In genomic region chr20:59676126-59676876, GRCh38 we compare ENCODE assay signal across 18 cellular contexts.
DNase-seq lines count a peak whose midpoint lies in the region; ATAC-seq and TF ChIP-seq lines count a peak whose summit lies in the region.
"Had no signal": no experiment of that assay in that cellular context is flagged by ENCODE, and none has a peak within 500 bp of the region (broad histone marks: within the 10 kb centered on the region; RNA-seq: fewer than 3 reads in every experiment).

No MANE protein-coding gene starts in this region.

- H3K4me1 Mint-ChIP-seq in osteocyte (ENCODE audit: unreplicated experiment): no peaks in the 10 kb centered on the region
- H3K4me1 Mint-ChIP-seq in activated T-helper 17 cell treated with anti-CD3 and anti-CD28 coated beads, Interleukin-2, amount 50 U/mL, for 72 hours: no peaks in the 10 kb centered on the region
- H3K4me1 Mint-ChIP-seq: B cell, IgD-negative memory B cell had no signal

- TF ChIP-seq CTCF in esophagus muscularis mucosa (IDR thresholded peaks at IDR 0.05) (no peak), osteocyte (IDR thresholded peaks at IDR 0.05) (no peak)

- no peak for ATAC-seq in activated T-helper 17 cell treated with anti-CD3 and anti-CD28 coated beads, Interleukin-2, amount 50 U/mL, for 72 hours (replicated peaks)
- ATAC-seq in GM18909 (IDR thresholded peaks at IDR 0.05; ENCODE audit: poor library complexity, unreplicated experiment): no peak
- ATAC-seq: CD8-positive, alpha-beta T cell; HCT116 had no signal

- H3K27ac Mint-ChIP-seq in osteocyte (ENCODE audit: unreplicated experiment): no peak overlapping the region
- no peak overlapping the region for H3K27ac Mint-ChIP-seq in activated T-helper 17 cell treated with anti-CD3 and anti-CD28 coated beads, Interleukin-2, amount 50 U/mL, for 72 hours
- H3K27ac Mint-ChIP-seq: B cell; CD8-positive, alpha-beta T cell; IgD-negative memory B cell had no signal

- H3K9me3 Mint-ChIP-seq in osteocyte (ENCODE audit: unreplicated experiment): no peaks in the 10 kb centered on the region
- no peaks in the 10 kb centered on the region for H3K9me3 Mint-ChIP-seq in activated T-helper 17 cell treated with anti-CD3 and anti-CD28 coated beads, Interleukin-2, amount 50 U/mL, for 72 hours
- H3K9me3 Mint-ChIP-seq: CD8-positive, alpha-beta T cell had no signal

- no peaks in the 10 kb centered on the region for H3K36me3 ChIP-seq in esophagus muscularis mucosa
- H3K36me3 ChIP-seq: SJSA1 had no signal

- H3K27ac ChIP-seq in esophagus muscularis mucosa (replicated peaks in 1 of 4): no peak overlapping the region
- H3K27ac ChIP-seq: SJSA1 had no signal

- intact Hi-C loops in esophagus muscularis mucosa (cut with DNase I): no loop called here

- 50% methylated on average over 6 of the region's 11 CpGs for WGBS in esophagus muscularis mucosa

- no peak for TF ChIP-seq EP300 in esophagus muscularis mucosa (IDR thresholded peaks at IDR 0.05)

- H3K4me1 ChIP-seq in esophagus muscularis mucosa: peaks cover 0 to 10% (median 0%) of the 10 kb centered on the region in 4 donors
- H3K4me1 ChIP-seq: SJSA1 had no signal

- H3K4me3 ChIP-seq in esophagus muscularis mucosa: no peak overlapping the region
- H3K4me3 ChIP-seq: SJSA1 had no signal

- no peak for TF ChIP-seq POLR2A in esophagus muscularis mucosa (IDR thresholded peaks at IDR 0.05; ENCODE audit: low read depth)

- H3K4me3 Mint-ChIP-seq in osteocyte (ENCODE audit: unreplicated experiment): no peak overlapping the region
- no peak overlapping the region for H3K4me3 Mint-ChIP-seq in activated T-helper 17 cell treated with anti-CD3 and anti-CD28 coated beads, Interleukin-2, amount 50 U/mL, for 72 hours
- H3K4me3 Mint-ChIP-seq: B cell; CD8-positive, alpha-beta T cell; IgD-negative memory B cell had no signal

- peak; percentile 24 for DNase-seq in DMS79 (lab: John Stamatoyannopoulos, UW)
- DNase-seq in NCI-H446 treated with DMSO at 0.1 percent for 48 hours (lab: John Stamatoyannopoulos, UW): peak; percentile 42
- DNase-seq in esophagus muscularis mucosa (ENCODE audit: extremely low spot score): peak; percentile 70
- DNase-seq in osteocyte (ENCODE audit: extremely low spot score, unreplicated experiment): peak; percentile 68
- no peak for DNase-seq in NCI-H2081 (lab: John Stamatoyannopoulos, UW)
- DNase-seq: CD8-positive, alpha-beta T cell; NCI-H1417; NCI-H1930; NCI-H524 treated with DMSO at 0.1 percent for 48 hours; NK-92 treated with Interleukin-12 subunit alpha and Interleukin-12 subunit beta, amount 100 ng/mL, for 24 hours; OCI-M1; RPMI8226 had no signal

- no peaks in the 10 kb centered on the region for H3K9me3 ChIP-seq in esophagus muscularis mucosa
- H3K9me3 ChIP-seq: SJSA1 had no signal

- peaks cover 0 to 91% (median 2%) of the 10 kb centered on the region in 4 donors for H3K27me3 ChIP-seq in esophagus muscularis mucosa

- H3K27me3 Mint-ChIP-seq in osteocyte (ENCODE audit: unreplicated experiment): peaks cover 2% of the 10 kb centered on the region
- H3K27me3 Mint-ChIP-seq in activated T-helper 17 cell treated with anti-CD3 and anti-CD28 coated beads, Interleukin-2, amount 50 U/mL, for 72 hours: peaks cover 13% of the 10 kb centered on the region

- no peaks in the 10 kb centered on the region for H3K36me3 Mint-ChIP-seq in osteocyte (ENCODE audit: unreplicated experiment)
- H3K36me3 Mint-ChIP-seq in activated T-helper 17 cell treated with anti-CD3 and anti-CD28 coated beads, Interleukin-2, amount 50 U/mL, for 72 hours (ENCODE audit: low read depth): no peaks in the 10 kb centered on the region
- H3K36me3 Mint-ChIP-seq: CD8-positive, alpha-beta T cell; IgD-negative memory B cell had no signal

Comparison
In these comparisons a context has a peak if more than half of its experiments do, and no peak if none do; other contexts are left out.
1. DNase-seq: peak in DMS79 (single experiment), NCI-H446 treated with DMSO at 0.1 percent for 48 hours (single experiment), esophagus muscularis mucosa (single experiment) and osteocyte (single experiment); none in NCI-H2081 (0 of 2).